Comparison of ENCODE assay signal across 1 cellular context in genomic region chr17:75996665-75997590, GRCh38.
TF ChIP-seq lines count a peak whose summit lies in the region.

No MANE protein-coding gene starts in this region.

TF ChIP-seq in endothelial cell of umbilical vein, 7 proteins besides CTCF, POLR2A, EP300 and RAD21:
- TF ChIP-seq JUN (IDR thresholded peaks at IDR 0.05; ENCODE audit: borderline replicate concordance, insufficient read depth, insufficient read length, low read depth) (no peak), EZH2 (IDR thresholded peaks at IDR 0.05; ENCODE audit: borderline replicate concordance, low read depth, low read length, severe bottlenecking) (no peak), GATA2 (IDR thresholded peaks at IDR 0.05; ENCODE audit: insufficient read depth, insufficient read length, low read depth, low read length) (no peak), FOS (IDR thresholded peaks at IDR 0.05; ENCODE audit: borderline replicate concordance, insufficient read depth, low read length) (no peak), MYC (IDR thresholded peaks at IDR 0.05; ENCODE audit: low read depth, low read length) (no peak), POLR2AphosphoS5 (IDR thresholded peaks at IDR 0.05; ENCODE audit: insufficient read depth, low read depth, low read length) (no peak)
- TF ChIP-seq, protein P1, sequence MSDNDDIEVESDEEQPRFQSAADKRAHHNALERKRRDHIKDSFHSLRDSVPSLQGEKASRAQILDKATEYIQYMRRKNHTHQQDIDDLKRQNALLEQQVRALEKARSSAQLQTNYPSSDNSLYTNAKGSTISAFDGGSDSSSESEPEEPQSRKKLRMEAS (IDR thresholded peaks at IDR 0.05; ENCODE audit: insufficient read depth, insufficient read length), result no peak
